In the genomic region with DNA sequence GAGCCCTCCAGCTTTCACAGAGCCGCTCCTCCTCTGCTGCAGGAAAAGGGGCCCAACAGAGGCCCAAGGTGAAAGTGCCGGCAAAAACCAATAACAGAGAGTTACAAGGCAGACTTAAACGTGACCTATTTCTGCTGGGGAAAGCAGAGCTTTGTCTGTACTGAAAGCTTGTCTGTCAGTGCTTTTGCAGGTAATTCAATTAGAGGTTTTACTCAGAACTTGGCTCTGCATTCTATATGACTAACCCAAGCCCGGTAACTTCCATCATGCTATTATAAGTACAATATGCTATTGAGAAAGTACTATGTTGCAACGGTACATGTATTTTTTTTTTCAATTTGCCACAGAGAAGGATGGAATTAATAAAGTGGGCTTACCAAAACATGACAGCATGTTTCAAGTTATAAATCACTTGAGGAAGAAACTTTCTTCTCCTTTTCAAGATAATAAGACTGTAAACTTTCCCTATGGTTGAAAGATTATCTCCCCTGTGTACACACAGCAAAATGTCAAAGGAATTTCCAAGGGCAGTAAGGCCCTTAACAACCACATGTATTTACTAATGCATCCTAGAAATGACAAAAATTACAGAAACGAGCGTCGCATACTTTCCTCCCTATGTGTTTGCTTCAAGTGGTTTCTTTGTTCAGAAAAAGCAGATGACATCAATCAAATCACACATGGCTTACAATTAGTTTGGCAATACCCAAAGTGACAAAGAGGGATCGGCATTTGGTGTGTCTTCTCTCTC, we compare ENCODE assay signal across 8 cellular contexts.
DNase-seq lines count a peak whose midpoint lies in the region; ATAC-seq and TF ChIP-seq lines count a peak whose summit lies in the region.

No MANE protein-coding gene starts in this region.

- DNase-seq in Caco-2 (peak in 1 of 2 experiments; percentile 35), WTC11 (ENCODE audit: low spot score) (no peak), left kidney (ENCODE audit: low read depth, low spot score) (peak; percentile 58), 8988T (no peak), NCI-H510A treated with DMSO at 0.1 percent for 48 hours (lab: John Stamatoyannopoulos, UW) (no peak), NCI-H526 treated with DMSO at 0.1 percent for 48 hours (lab: John Stamatoyannopoulos, UW) (no peak)

- peaks cover 35% of the 10 kb centered on the region for H3K4me1 ChIP-seq in Caco-2

- H3K36me3 ChIP-seq in Caco-2 (ENCODE audit: control insufficient read depth, insufficient read depth, low read length) = no peaks in the 10 kb centered on the region

- no peak overlapping the region for H3K4me3 ChIP-seq in Caco-2 (ENCODE audit: low read depth, low read length)

- BruUV-seq in Caco-2 (replicated peaks; lab: Mats Ljungman, UMichigan) = no TSS peak

- no peak overlapping the region for H3K4me3 Mint-ChIP-seq in Caco-2 (ENCODE audit: unreplicated experiment)
- H3K4me3 Mint-ChIP-seq in WTC11 = no peak overlapping the region

- H3K27ac Mint-ChIP-seq in Caco-2 (ENCODE audit: unreplicated experiment) (peak overlapping the region; percentile 57), WTC11 (peak overlapping the region; percentile 9)

- POLR2A ChIA-PET in Caco-2 (lab: Charles Lee) = no interaction called here
- POLR2A ChIA-PET in WTC11 (lab: Charles Lee) = no interaction called here

- TF ChIP-seq CTCF in Caco-2 (IDR thresholded peaks at IDR 0.05; ENCODE audit: insufficient read depth in 1 of 2, low read depth in 1 of 2, low read length in 1 of 2, severe bottlenecking in 1 of 2, unreplicated experiment in 1 of 2) (no peak), WTC11 (IDR thresholded peaks at IDR 0.05) (no peak)

- no peaks in the 10 kb centered on the region for H3K9me3 Mint-ChIP-seq in Caco-2 (ENCODE audit: unreplicated experiment)
- H3K9me3 Mint-ChIP-seq in WTC11 = no peaks in the 10 kb centered on the region

- H3K9me3 ChIP-seq in Caco-2 = no peaks in the 10 kb centered on the region

- peaks cover 22% of the 10 kb centered on the region for H3K4me1 Mint-ChIP-seq in Caco-2 (ENCODE audit: low read depth, unreplicated experiment)
- peaks cover 47% of the 10 kb centered on the region for H3K4me1 Mint-ChIP-seq in WTC11

- H3K27me3 Mint-ChIP-seq in Caco-2 (ENCODE audit: insufficient read depth, unreplicated experiment) (no peaks in the 10 kb centered on the region), WTC11 (ENCODE audit: low read depth) (peaks cover 6% of the 10 kb centered on the region; the same call in 1 of the 2 replicates)

- intact Hi-C loops in Caco-2 (cut with micrococcal nuclease; ENCODE audit: unreplicated experiment) = loop anchor here (2.0 kb wide), 2 partner anchors 79 to 285 kb away; no protein-coding TSS in a partner anchor

- CTCF ChIA-PET in Caco-2 (lab: Charles Lee) (no interaction called here), WTC11 (lab: Charles Lee) (interaction anchor here (0.5 to 0.8 kb wide), 2 partner anchors 109 to 184 kb away, joined by 3 to 4 read pairs; no protein-coding TSS in a partner anchor)

- no peaks in the 10 kb centered on the region for H3K27me3 ChIP-seq in Caco-2 (replicated peaks; ENCODE audit: control insufficient read depth, insufficient read depth, low read length)

- ATAC-seq in GM21360 (IDR thresholded peaks at IDR 0.05; ENCODE audit: unreplicated experiment) (peak; percentile 61), HG03571 (IDR thresholded peaks at IDR 0.05; ENCODE audit: unreplicated experiment) (peak; percentile 45), WTC11 (peak; percentile 80)

- H3K36me3 Mint-ChIP-seq in Caco-2 (ENCODE audit: insufficient read depth, unreplicated experiment) = no peaks in the 10 kb centered on the region
- H3K36me3 Mint-ChIP-seq in WTC11 = no peaks in the 10 kb centered on the region

TF ChIP-seq in WTC11, 78 proteins besides CTCF, POLR2A, EP300 and RAD21 (continues in another document):
- TF ChIP-seq, protein P1, sequence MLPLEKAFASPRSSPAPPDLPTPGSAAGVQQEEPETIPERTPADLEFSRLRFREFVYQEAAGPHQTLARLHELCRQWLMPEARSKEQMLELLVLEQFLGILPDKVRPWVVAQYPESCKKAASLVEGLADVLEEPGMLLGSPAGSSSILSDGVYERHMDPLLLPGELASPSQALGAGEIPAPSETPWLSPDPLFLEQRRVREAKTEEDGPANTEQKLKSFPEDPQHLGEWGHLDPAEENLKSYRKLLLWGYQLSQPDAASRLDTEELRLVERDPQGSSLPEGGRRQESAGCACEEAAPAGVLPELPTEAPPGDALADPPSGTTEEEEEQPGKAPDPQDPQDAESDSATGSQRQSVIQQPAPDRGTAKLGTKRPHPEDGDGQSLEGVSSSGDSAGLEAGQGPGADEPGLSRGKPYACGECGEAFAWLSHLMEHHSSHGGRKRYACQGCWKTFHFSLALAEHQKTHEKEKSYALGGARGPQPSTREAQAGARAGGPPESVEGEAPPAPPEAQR (CRISPR knock-in tag; IDR thresholded peaks at IDR 0.05) = no peak
- no peak for TF ChIP-seq ZNF232 (CRISPR knock-in tag; IDR thresholded peaks at IDR 0.05)
- TF ChIP-seq TCF7 (CRISPR knock-in tag; IDR thresholded peaks at IDR 0.05; ENCODE audit: low read depth) = no peak
- TF ChIP-seq, protein P2, sequence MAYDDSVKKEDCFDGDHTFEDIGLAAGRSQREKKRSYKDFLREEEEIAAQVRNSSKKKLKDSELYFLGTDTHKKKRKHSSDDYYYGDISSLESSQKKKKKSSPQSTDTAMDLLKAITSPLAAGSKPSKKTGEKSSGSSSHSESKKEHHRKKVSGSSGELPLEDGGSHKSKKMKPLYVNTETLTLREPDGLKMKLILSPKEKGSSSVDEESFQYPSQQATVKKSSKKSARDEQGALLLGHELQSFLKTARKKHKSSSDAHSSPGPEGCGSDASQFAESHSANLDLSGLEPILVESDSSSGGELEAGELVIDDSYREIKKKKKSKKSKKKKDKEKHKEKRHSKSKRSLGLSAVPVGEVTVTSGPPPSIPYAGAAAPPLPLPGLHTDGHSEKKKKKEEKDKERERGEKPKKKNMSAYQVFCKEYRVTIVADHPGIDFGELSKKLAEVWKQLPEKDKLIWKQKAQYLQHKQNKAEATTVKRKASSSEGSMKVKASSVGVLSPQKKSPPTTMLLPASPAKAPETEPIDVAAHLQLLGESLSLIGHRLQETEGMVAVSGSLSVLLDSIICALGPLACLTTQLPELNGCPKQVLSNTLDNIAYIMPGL (CRISPR knock-in tag; IDR thresholded peaks at IDR 0.05) = no peak
- TF ChIP-seq SOX15 (CRISPR knock-in tag; IDR thresholded peaks at IDR 0.05) = no peak
- TF ChIP-seq, protein P3, sequence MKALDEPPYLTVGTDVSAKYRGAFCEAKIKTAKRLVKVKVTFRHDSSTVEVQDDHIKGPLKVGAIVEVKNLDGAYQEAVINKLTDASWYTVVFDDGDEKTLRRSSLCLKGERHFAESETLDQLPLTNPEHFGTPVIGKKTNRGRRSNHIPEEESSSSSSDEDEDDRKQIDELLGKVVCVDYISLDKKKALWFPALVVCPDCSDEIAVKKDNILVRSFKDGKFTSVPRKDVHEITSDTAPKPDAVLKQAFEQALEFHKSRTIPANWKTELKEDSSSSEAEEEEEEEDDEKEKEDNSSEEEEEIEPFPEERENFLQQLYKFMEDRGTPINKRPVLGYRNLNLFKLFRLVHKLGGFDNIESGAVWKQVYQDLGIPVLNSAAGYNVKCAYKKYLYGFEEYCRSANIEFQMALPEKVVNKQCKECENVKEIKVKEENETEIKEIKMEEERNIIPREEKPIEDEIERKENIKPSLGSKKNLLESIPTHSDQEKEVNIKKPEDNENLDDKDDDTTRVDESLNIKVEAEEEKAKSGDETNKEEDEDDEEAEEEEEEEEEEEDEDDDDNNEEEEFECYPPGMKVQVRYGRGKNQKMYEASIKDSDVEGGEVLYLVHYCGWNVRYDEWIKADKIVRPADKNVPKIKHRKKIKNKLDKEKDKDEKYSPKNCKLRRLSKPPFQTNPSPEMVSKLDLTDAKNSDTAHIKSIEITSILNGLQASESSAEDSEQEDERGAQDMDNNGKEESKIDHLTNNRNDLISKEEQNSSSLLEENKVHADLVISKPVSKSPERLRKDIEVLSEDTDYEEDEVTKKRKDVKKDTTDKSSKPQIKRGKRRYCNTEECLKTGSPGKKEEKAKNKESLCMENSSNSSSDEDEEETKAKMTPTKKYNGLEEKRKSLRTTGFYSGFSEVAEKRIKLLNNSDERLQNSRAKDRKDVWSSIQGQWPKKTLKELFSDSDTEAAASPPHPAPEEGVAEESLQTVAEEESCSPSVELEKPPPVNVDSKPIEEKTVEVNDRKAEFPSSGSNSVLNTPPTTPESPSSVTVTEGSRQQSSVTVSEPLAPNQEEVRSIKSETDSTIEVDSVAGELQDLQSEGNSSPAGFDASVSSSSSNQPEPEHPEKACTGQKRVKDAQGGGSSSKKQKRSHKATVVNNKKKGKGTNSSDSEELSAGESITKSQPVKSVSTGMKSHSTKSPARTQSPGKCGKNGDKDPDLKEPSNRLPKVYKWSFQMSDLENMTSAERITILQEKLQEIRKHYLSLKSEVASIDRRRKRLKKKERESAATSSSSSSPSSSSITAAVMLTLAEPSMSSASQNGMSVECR (CRISPR knock-in tag; IDR thresholded peaks at IDR 0.05; ENCODE audit: borderline replicate concordance) = no peak
- TF ChIP-seq, protein P4, sequence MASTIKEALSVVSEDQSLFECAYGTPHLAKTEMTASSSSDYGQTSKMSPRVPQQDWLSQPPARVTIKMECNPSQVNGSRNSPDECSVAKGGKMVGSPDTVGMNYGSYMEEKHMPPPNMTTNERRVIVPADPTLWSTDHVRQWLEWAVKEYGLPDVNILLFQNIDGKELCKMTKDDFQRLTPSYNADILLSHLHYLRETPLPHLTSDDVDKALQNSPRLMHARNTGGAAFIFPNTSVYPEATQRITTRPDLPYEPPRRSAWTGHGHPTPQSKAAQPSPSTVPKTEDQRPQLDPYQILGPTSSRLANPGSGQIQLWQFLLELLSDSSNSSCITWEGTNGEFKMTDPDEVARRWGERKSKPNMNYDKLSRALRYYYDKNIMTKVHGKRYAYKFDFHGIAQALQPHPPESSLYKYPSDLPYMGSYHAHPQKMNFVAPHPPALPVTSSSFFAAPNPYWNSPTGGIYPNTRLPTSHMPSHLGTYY (CRISPR knock-in tag; IDR thresholded peaks at IDR 0.05) = no peak
- no peak for TF ChIP-seq RORB (CRISPR knock-in tag; IDR thresholded peaks at IDR 0.05)
- TF ChIP-seq FOXP1 (CRISPR knock-in tag; IDR thresholded peaks at IDR 0.05; ENCODE audit: borderline replicate concordance) = no peak
- TF ChIP-seq, protein P5, sequence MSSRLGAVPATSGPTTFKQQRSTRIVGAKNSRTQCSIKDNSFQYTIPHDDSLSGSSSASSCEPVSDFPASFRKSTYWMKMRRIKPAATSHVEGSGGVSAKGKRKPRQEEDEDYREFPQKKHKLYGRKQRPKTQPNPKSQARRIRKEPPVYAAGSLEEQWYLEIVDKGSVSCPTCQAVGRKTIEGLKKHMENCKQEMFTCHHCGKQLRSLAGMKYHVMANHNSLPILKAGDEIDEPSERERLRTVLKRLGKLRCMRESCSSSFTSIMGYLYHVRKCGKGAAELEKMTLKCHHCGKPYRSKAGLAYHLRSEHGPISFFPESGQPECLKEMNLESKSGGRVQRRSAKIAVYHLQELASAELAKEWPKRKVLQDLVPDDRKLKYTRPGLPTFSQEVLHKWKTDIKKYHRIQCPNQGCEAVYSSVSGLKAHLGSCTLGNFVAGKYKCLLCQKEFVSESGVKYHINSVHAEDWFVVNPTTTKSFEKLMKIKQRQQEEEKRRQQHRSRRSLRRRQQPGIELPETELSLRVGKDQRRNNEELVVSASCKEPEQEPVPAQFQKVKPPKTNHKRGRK (CRISPR knock-in tag; IDR thresholded peaks at IDR 0.05; ENCODE audit: borderline replicate concordance) = no peak
